ENCODE assay signal across 8 cellular contexts in the genomic region with DNA sequence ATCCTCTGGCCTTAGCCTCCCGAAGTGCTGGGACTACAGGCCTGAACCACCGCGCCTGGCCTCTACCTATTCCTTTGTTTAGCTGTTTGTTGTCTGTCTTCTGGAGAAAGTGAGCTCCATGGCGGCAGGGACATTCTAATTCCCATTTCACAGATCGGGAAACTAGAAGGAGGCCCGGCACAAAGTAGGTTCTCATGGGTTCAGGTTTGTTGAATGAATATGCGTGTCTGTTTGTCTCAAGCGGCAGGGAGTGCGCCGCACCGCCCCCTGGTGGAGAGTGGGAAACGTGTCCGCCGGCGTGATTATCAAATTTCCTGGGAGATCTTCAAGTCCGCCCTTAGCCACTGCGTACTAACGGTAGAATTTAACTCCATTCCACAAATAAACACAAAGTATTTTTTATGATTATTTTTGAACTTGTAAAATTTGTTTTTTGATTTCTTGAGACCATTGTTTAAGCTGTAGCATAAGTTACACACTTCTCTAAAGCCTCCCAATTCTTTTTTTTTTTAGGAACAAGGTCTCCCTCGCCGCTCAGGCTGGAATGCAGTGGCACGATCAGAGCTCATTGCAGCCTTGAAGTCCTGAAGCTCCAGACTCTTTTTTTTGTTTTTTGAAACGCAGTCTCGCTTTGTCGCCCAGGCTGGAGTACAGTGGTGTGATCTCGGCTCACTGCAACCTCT. TPM values are rescaled to one million over a fixed set of nuclear protein-coding genes. Genes with fewer than 3 reads are reported as not detected.
DNase-seq lines count a peak whose midpoint lies in the region; ATAC-seq and TF ChIP-seq lines count a peak whose summit lies in the region.

No MANE protein-coding gene starts in this region.

- H3K4me3 Mint-ChIP-seq in CD8-positive, alpha-beta memory T cell = peak overlapping the region in 1 of 7 donors; percentile 38
- H3K4me3 Mint-ChIP-seq in activated naive CD4-positive, alpha-beta T cell treated with anti-CD3 and anti-CD28 coated beads, Interleukin-2, amount 50 U/mL, for 24 hours = no peak overlapping the region

- H3K4me1 ChIP-seq in CD8-positive, alpha-beta memory T cell (ENCODE audit: insufficient read depth, low read length) = peaks cover 15% of the 10 kb centered on the region
- H3K4me1 ChIP-seq in psoas muscle = peaks cover 7% of the 10 kb centered on the region

- no peak overlapping the region for H3K4me3 ChIP-seq in CD8-positive, alpha-beta memory T cell (ENCODE audit: low read length)
- H3K4me3 ChIP-seq in psoas muscle = no peak overlapping the region

- peak; percentile 61 to 79 (median 71) for DNase-seq in CD8-positive, alpha-beta memory T cell
- DNase-seq in HuH-7 (ENCODE audit: low spot score) (peak; percentile 60), SKM-1 (lab: John Stamatoyannopoulos, UW; ENCODE audit: unreplicated experiment) (peak; percentile 27), Right ventricle myocardium superior (peak; percentile 87), psoas muscle (peak; percentile 86 to 89), cerebellar nuclear complex (lab: John Stamatoyannopoulos, UW) (no peak)

- POLR2A ChIA-PET in CD8-positive, alpha-beta memory T cell (lab: Charles Lee) = interaction anchor here (1.3 to 2.1 kb wide), 2 partner anchors 9 to 21 kb away, joined by 3 to 9 read pairs; partner anchors contain the start of gene CCDC9

- H3K36me3 ChIP-seq in CD8-positive, alpha-beta memory T cell (ENCODE audit: insufficient read depth, low read length) = no peaks in the 10 kb centered on the region
- H3K36me3 ChIP-seq in psoas muscle (ENCODE audit: insufficient read depth in 1 of 2, low read depth in 1 of 2) = no peaks in the 10 kb centered on the region

- CTCF ChIA-PET in CD8-positive, alpha-beta memory T cell (lab: Charles Lee) = interaction anchor here (0.7 to 10.5 kb wide), 29 partner anchors 8 to 222 kb away, joined by 3 to 342 read pairs (median 5); partner anchors contain the start of genes CCDC9, INAFM1 and SAE1

- H3K27me3 ChIP-seq in CD8-positive, alpha-beta memory T cell (ENCODE audit: insufficient read depth, low read length, poor library complexity, severe bottlenecking) = no peaks in the 10 kb centered on the region
- peaks cover 0 to 1% (median 0%) of the 10 kb centered on the region in 3 donors for H3K27me3 ChIP-seq in psoas muscle (ENCODE audit: insufficient read depth in 3 of 3, low read length in 2 of 3)

- intact Hi-C loops in Right ventricle myocardium superior (cut with DNase I) = loop anchor here (10.0 kb wide), 1 partner anchor 53 kb away; no protein-coding TSS in a partner anchor
- intact Hi-C loops in psoas muscle (cut with DNase I) = loop anchor here (1.0 to 10.0 kb wide), 3 partner anchors 37 to 233 kb away; partner anchors contain the start of gene NPAS1 (in 1 of the 2)

- H3K27ac ChIP-seq in CD8-positive, alpha-beta memory T cell (ENCODE audit: low read depth, low read length) = no peak overlapping the region
- H3K27ac ChIP-seq in psoas muscle = no peak overlapping the region

- peak; percentile 95 for TF ChIP-seq CTCF in psoas muscle (IDR thresholded peaks at IDR 0.05)

- H3K9me3 ChIP-seq in CD8-positive, alpha-beta memory T cell (ENCODE audit: low read length) = no peaks in the 10 kb centered on the region
- no peaks in the 10 kb centered on the region for H3K9me3 ChIP-seq in psoas muscle

- peaks cover 5 to 23% (median 16%) of the 10 kb centered on the region in 3 donors for H3K4me1 Mint-ChIP-seq in CD8-positive, alpha-beta memory T cell
- H3K4me1 Mint-ChIP-seq in activated naive CD4-positive, alpha-beta T cell treated with anti-CD3 and anti-CD28 coated beads, Interleukin-2, amount 50 U/mL, for 24 hours = peaks cover 16% of the 10 kb centered on the region

- H3K27me3 Mint-ChIP-seq in CD8-positive, alpha-beta memory T cell = peaks cover 0 to 1% of the 10 kb centered on the region in 2 donors
- no peaks in the 10 kb centered on the region for H3K27me3 Mint-ChIP-seq in activated naive CD4-positive, alpha-beta T cell treated with anti-CD3 and anti-CD28 coated beads, Interleukin-2, amount 50 U/mL, for 24 hours

- no peaks in the 10 kb centered on the region for H3K36me3 Mint-ChIP-seq in CD8-positive, alpha-beta memory T cell
- H3K36me3 Mint-ChIP-seq in activated naive CD4-positive, alpha-beta T cell treated with anti-CD3 and anti-CD28 coated beads, Interleukin-2, amount 50 U/mL, for 24 hours = peaks cover 2% of the 10 kb centered on the region

- no peaks in the 10 kb centered on the region for H3K9me3 Mint-ChIP-seq in CD8-positive, alpha-beta memory T cell
- H3K9me3 Mint-ChIP-seq in activated naive CD4-positive, alpha-beta T cell treated with anti-CD3 and anti-CD28 coated beads, Interleukin-2, amount 50 U/mL, for 24 hours = no peaks in the 10 kb centered on the region

- peak; percentile 44 for ATAC-seq in Right ventricle myocardium superior (ENCODE audit: poor library complexity)
- ATAC-seq in psoas muscle = peak in 2 of 4 donors; percentile 52 to 62
- no peak for ATAC-seq in HG02623 (IDR thresholded peaks at IDR 0.05; ENCODE audit: unreplicated experiment)

- H3K27ac Mint-ChIP-seq in CD8-positive, alpha-beta memory T cell = peak overlapping the region in 3 of 8 donors; percentile 35 to 78 (median 58)
- H3K27ac Mint-ChIP-seq in activated naive CD4-positive, alpha-beta T cell treated with anti-CD3 and anti-CD28 coated beads, Interleukin-2, amount 50 U/mL, for 24 hours = peak overlapping the region; percentile 81

- 26 to 27% (median 27%) methylated on average over 25 of the region's 25 CpGs for WGBS in psoas muscle, 3 donors

RNA-seq across cellular contexts. Expression of gene CCDC9, which starts 8.9 kb away (rescaled TPM):
- 10 to 100 TPM; 20.4 to 23.1 TPM for total RNA-seq in CD8-positive, alpha-beta memory T cell
- 9.4 TPM for polyA plus RNA-seq in CD8-positive, alpha-beta memory T cell
- 16.3 TPM for total RNA-seq in Right ventricle myocardium superior
- total RNA-seq in psoas muscle = 10 to 100 TPM; 16.9 to 28.2 (median 24.2) TPM
- polyA plus RNA-seq in psoas muscle = 10 to 100 TPM; 18.8 to 28.5 (median 24.0) TPM

RNA-seq across cellular contexts. Expression of gene BBC3, which starts 16.4 kb away (rescaled TPM):
- total RNA-seq in CD8-positive, alpha-beta memory T cell = 10 to 100 TPM; 19.8 to 20.1 TPM
- polyA plus RNA-seq in CD8-positive, alpha-beta memory T cell = 8.3 TPM
- total RNA-seq in Right ventricle myocardium superior (3.8 TPM), psoas muscle (10 to 100 TPM in 1 of 4 donors, 1 to 10 TPM in 3; 2.7 to 32.5 (median 4.7) TPM)
- polyA plus RNA-seq in psoas muscle = 1 to 10 TPM; 2.7 to 6.6 (median 2.9) TPM

RNA-seq across cellular contexts. Expression of gene INAFM1, which starts 27.2 kb away (rescaled TPM):
- 1 to 10 TPM; 7.3 to 9.3 TPM for total RNA-seq in CD8-positive, alpha-beta memory T cell
- polyA plus RNA-seq in CD8-positive, alpha-beta memory T cell = 2.3 TPM
- total RNA-seq in Right ventricle myocardium superior (10.4 TPM), psoas muscle (10 to 100 TPM; 13.6 to 18.9 (median 15.8) TPM)
- 10 to 100 TPM in 1 of 3 donors, 1 to 10 TPM in 2; 3.6 to 21.2 (median 9.9) TPM for polyA plus RNA-seq in psoas muscle

Comparison
In these comparisons a context has a peak if more than half of its experiments do, and no peak if none do; other contexts are left out.
1. DNase-seq: peak in CD8-positive, alpha-beta memory T cell (5 of 5), HuH-7 (single experiment), SKM-1 (single experiment), Right ventricle myocardium superior (single experiment) and psoas muscle (2 of 2); none in cerebellar nuclear complex (0 of 2).